15 cellular contexts compared by ENCODE assay signal in genomic region chr7:2851499-2851898, GRCh38. TPM values are rescaled to one million over a fixed set of nuclear protein-coding genes. Genes with fewer than 3 reads are reported as not detected.
DNase-seq lines count a peak whose midpoint lies in the region; ATAC-seq, FAIRE-seq and TF ChIP-seq lines count a peak whose summit lies in the region.
"Had no signal": no experiment of that assay in that cellular context is flagged by ENCODE, and none has a peak within 500 bp of the region (broad histone marks: within the 10 kb centered on the region; RNA-seq: fewer than 3 reads in every experiment).

No MANE protein-coding gene starts in this region.

- H3K4me3 Mint-ChIP-seq in effector memory CD8-positive, alpha-beta T cell = peak overlapping the region in 1 of 2 donors; percentile 15
- H3K4me3 Mint-ChIP-seq: activated naive CD4-positive, alpha-beta T cell treated with anti-CD3 and anti-CD28 coated beads, Interleukin-2, amount 50 U/mL, for 24 hours; mesothelial cell of epicardium had no signal

- H3K27ac ChIP-seq in small intestine (ENCODE audit: low read depth in 1 of 2, low read length in 1 of 2) (no peak overlapping the region), right atrium auricular region (no peak overlapping the region)

- H3K27ac Mint-ChIP-seq in effector memory CD8-positive, alpha-beta T cell = no peak overlapping the region
- H3K27ac Mint-ChIP-seq: mesothelial cell of epicardium had no signal

- no peak for TF ChIP-seq CTCF in GM20000 (IDR thresholded peaks at IDR 0.05; ENCODE audit: extremely low read depth, missing control alignments)
- no peak for TF ChIP-seq CTCF in GM13977 (IDR thresholded peaks at IDR 0.05; ENCODE audit: extremely low read depth, insufficient read depth, missing control alignments)
- TF ChIP-seq CTCF in right atrium auricular region (IDR thresholded peaks at IDR 0.05) = no peak

- DNase-seq in GM20000 (ENCODE audit: low spot score) (peak; percentile 59), small intestine (no peak), GM13977 (ENCODE audit: low spot score) (no peak), right atrium auricular region (ENCODE audit: low spot score) (no peak)
- DNase-seq in effector memory CD8-positive, alpha-beta T cell = no peak
- DNase-seq: DMS153; effector CD4-positive, alpha-beta T cell; heart right ventricle; NCI-H1092; right cardiac atrium had no signal

- no peaks in the 10 kb centered on the region for H3K27me3 Mint-ChIP-seq in effector memory CD8-positive, alpha-beta T cell
- H3K27me3 Mint-ChIP-seq: activated naive CD4-positive, alpha-beta T cell treated with anti-CD3 and anti-CD28 coated beads, Interleukin-2, amount 50 U/mL, for 24 hours had no signal

- H3K27me3 ChIP-seq in small intestine (ENCODE audit: control insufficient read depth in 2 of 2, insufficient read depth in 2 of 2, low read length in 2 of 2) = no peaks in the 10 kb centered on the region
- no peaks in the 10 kb centered on the region for H3K27me3 ChIP-seq in right atrium auricular region
- H3K27me3 ChIP-seq: heart right ventricle had no signal

- FAIRE-seq in small intestine (lab: Jason Lieb, UNC) = no peak

- peaks cover 2 to 4% of the 10 kb centered on the region in 2 donors for H3K4me1 Mint-ChIP-seq in effector memory CD8-positive, alpha-beta T cell (ENCODE audit: low read depth in 2 of 2)
- H3K4me1 Mint-ChIP-seq: activated naive CD4-positive, alpha-beta T cell treated with anti-CD3 and anti-CD28 coated beads, Interleukin-2, amount 50 U/mL, for 24 hours; mesothelial cell of epicardium had no signal

- H3K9me3 ChIP-seq in small intestine (ENCODE audit: control insufficient read depth, low read depth) (no peaks in the 10 kb centered on the region), right atrium auricular region (no peaks in the 10 kb centered on the region)
- H3K9me3 ChIP-seq: heart right ventricle had no signal

- in situ Hi-C loops in GM13977 (cut with MboI; ENCODE audit: low pct_unique_long_range_greater_than_20kb, low sequenced_read_pairs, unreplicated experiment) = no loop called here

- H3K4me1 ChIP-seq in small intestine (ENCODE audit: control insufficient read depth in 2 of 2, insufficient read depth in 1 of 2, low read depth in 1 of 2, low read length in 1 of 2) (no peaks in the 10 kb centered on the region), right atrium auricular region (peaks cover 0 to 10% of the 10 kb centered on the region in 2 donors)

- H3K36me3 ChIP-seq in small intestine (ENCODE audit: control insufficient read depth in 2 of 2, insufficient read depth in 2 of 2, low read length in 2 of 2) = no peaks in the 10 kb centered on the region
- no peaks in the 10 kb centered on the region for H3K36me3 ChIP-seq in right atrium auricular region
- H3K36me3 ChIP-seq: heart right ventricle had no signal

- H3K4me3 ChIP-seq in small intestine (ENCODE audit: low read depth in 1 of 2, low read length in 2 of 2) (no peak overlapping the region), right atrium auricular region (no peak overlapping the region)
- H3K4me3 ChIP-seq: heart right ventricle had no signal

- 45 to 53% (median 50%) methylated on average over 2 of the region's 2 CpGs for WGBS in small intestine, 3 donors

- ATAC-seq in GM18511 (IDR thresholded peaks at IDR 0.05; ENCODE audit: unreplicated experiment) = peak; percentile 71
- ATAC-seq in HG03439 (IDR thresholded peaks at IDR 0.05; ENCODE audit: unreplicated experiment) = peak; percentile 58
- peak; percentile 67 for ATAC-seq in effector memory CD8-positive, alpha-beta T cell (replicated peaks)
- no peak for ATAC-seq in GM18520 (IDR thresholded peaks at IDR 0.05; ENCODE audit: unreplicated experiment)
- ATAC-seq: heart right ventricle, right cardiac atrium had no signal

- H3K36me3 Mint-ChIP-seq in effector memory CD8-positive, alpha-beta T cell (ENCODE audit: insufficient read depth) = peaks cover 3% of the 10 kb centered on the region
- H3K36me3 Mint-ChIP-seq: mesothelial cell of epicardium had no signal

- H3K9me3 Mint-ChIP-seq in effector memory CD8-positive, alpha-beta T cell = no peaks in the 10 kb centered on the region
- H3K9me3 Mint-ChIP-seq: activated naive CD4-positive, alpha-beta T cell treated with anti-CD3 and anti-CD28 coated beads, Interleukin-2, amount 50 U/mL, for 24 hours had no signal

RNA-seq across cellular contexts. Expression of gene GNA12, which starts 7.4 kb away (rescaled TPM):
- polyA plus RNA-seq in small intestine = 10 to 100 TPM in 1 of 3 donors, 1 to 10 TPM in 2; 3.4 to 19.2 (median 9.7) TPM
- 10 to 100 TPM; 26.3 to 38.8 TPM for total RNA-seq in right atrium auricular region
